In genomic region chr11:23509023-23509422, GRCh38 we compare ENCODE assay signal across 16 cellular contexts.
DNase-seq lines count a peak whose midpoint lies in the region; ATAC-seq, FAIRE-seq and TF ChIP-seq lines count a peak whose summit lies in the region.
"Had no signal": no experiment of that assay in that cellular context is flagged by ENCODE, and none has a peak within 500 bp of the region (broad histone marks: within the 10 kb centered on the region; RNA-seq: fewer than 3 reads in every experiment).

No MANE protein-coding gene starts in this region.

- no peak overlapping the region for H3K4me3 ChIP-seq in astrocyte (ENCODE audit: insufficient read depth, low read depth, low read length)
- H3K4me3 ChIP-seq: heart left ventricle, suprapubic skin had no signal

- DNase-seq in GM04503 (ENCODE audit: low read depth) (peak; percentile 21), astrocyte (ENCODE audit: low read depth) (peak; percentile 90), kidney tubule cell (ENCODE audit: low spot score) (peak; percentile 88), NCI-H774 (lab: John Stamatoyannopoulos, UW) (no peak), cerebellar cortex (ENCODE audit: low spot score) (no peak), GM20000 (ENCODE audit: low spot score) (no peak)
- DNase-seq in stimulated activated CD4-positive, alpha-beta T cell treated with anti-CD3 and anti-CD28 coated beads, Interleukin-4, amount 100 ng/mL, for 1 hour: no peak
- DNase-seq: activated CD8-positive, alpha-beta memory T cell treated with anti-CD3 and anti-CD28 coated beads, Interleukin-2, amount 50 U/mL, for 4 hours; CD4-positive, alpha-beta memory T cell; effector memory CD4-positive, alpha-beta T cell; heart left ventricle; NCI-H2107; nephron progenitor cell had no signal

- H3K79me2 ChIP-seq in astrocyte (ENCODE audit: insufficient read depth, low read length): no peaks in the 10 kb centered on the region

- H3K4me1 ChIP-seq in astrocyte (ENCODE audit: insufficient read depth, low read length): peaks cover 3% of the 10 kb centered on the region
- H3K4me1 ChIP-seq: heart left ventricle, suprapubic skin had no signal

- H3K27me3 Mint-ChIP-seq in astrocyte (ENCODE audit: low read depth, unreplicated experiment): no peaks in the 10 kb centered on the region
- H3K27me3 Mint-ChIP-seq: CD4-positive, alpha-beta memory T cell had no signal

- no peaks in the 10 kb centered on the region for H3K9me3 Mint-ChIP-seq in astrocyte (ENCODE audit: unreplicated experiment)
- H3K9me3 Mint-ChIP-seq: nephron progenitor cell had no signal

- H3K36me3 ChIP-seq in astrocyte (ENCODE audit: insufficient read depth, low read length): no peaks in the 10 kb centered on the region
- H3K36me3 ChIP-seq: heart left ventricle, suprapubic skin had no signal

- H3K27ac Mint-ChIP-seq in astrocyte (ENCODE audit: unreplicated experiment): no peak overlapping the region
- H3K27ac Mint-ChIP-seq: CD4-positive, alpha-beta memory T cell had no signal

- ATAC-seq in HG02759 (IDR thresholded peaks at IDR 0.05; ENCODE audit: unreplicated experiment): peak; percentile 67
- ATAC-seq: heart left ventricle had no signal

- H3K36me3 Mint-ChIP-seq in astrocyte (ENCODE audit: low read depth, unreplicated experiment): no peaks in the 10 kb centered on the region
- H3K36me3 Mint-ChIP-seq: CD4-positive, alpha-beta memory T cell had no signal

- no peaks in the 10 kb centered on the region for H3K9me3 ChIP-seq in astrocyte (ENCODE audit: insufficient read depth, low read depth, low read length)
- H3K9me3 ChIP-seq: heart left ventricle, suprapubic skin had no signal

- H3K4me3 Mint-ChIP-seq in astrocyte (ENCODE audit: unreplicated experiment): no peak overlapping the region
- H3K4me3 Mint-ChIP-seq: CD4-positive, alpha-beta memory T cell; nephron progenitor cell had no signal

- H3K27ac ChIP-seq in astrocyte (ENCODE audit: low read depth, low read length): no peak overlapping the region
- H3K27ac ChIP-seq: heart left ventricle, suprapubic skin, VCaP had no signal

- peaks cover 2% of the 10 kb centered on the region for H3K4me1 Mint-ChIP-seq in astrocyte (ENCODE audit: low read depth, unreplicated experiment)
- H3K4me1 Mint-ChIP-seq: CD4-positive, alpha-beta memory T cell; nephron progenitor cell had no signal

- no peak overlapping the region for H3K9ac ChIP-seq in astrocyte (ENCODE audit: low read length)

- peak; percentile 9 for FAIRE-seq in astrocyte (lab: Jason Lieb, UNC)

- no peak overlapping the region for H3K4me2 ChIP-seq in astrocyte (ENCODE audit: low read length)

- H4K20me1 ChIP-seq in astrocyte (ENCODE audit: insufficient read depth, low read length): no peaks in the 10 kb centered on the region

- no peak overlapping the region for H2AFZ ChIP-seq in astrocyte (ENCODE audit: low read depth, low read length)

- H3K27me3 ChIP-seq in astrocyte (ENCODE audit: insufficient read depth, low read length): no peaks in the 10 kb centered on the region
- H3K27me3 ChIP-seq: suprapubic skin had no signal

- TF ChIP-seq CTCF in astrocyte (IDR thresholded peaks at IDR 0.05; ENCODE audit: insufficient read depth, low read depth, low read length): no peak
- TF ChIP-seq CTCF in GM20000 (IDR thresholded peaks at IDR 0.05; ENCODE audit: extremely low read depth, missing control alignments): no peak

Comparison
In these comparisons a context has a peak if more than half of its experiments do, and no peak if none do; other contexts are left out.
1. DNase-seq: peak in GM04503 (single experiment), astrocyte (single experiment) and kidney tubule cell (single experiment); none in NCI-H774 (single experiment), stimulated activated CD4-positive, alpha-beta T cell treated with anti-CD3 and anti-CD28 coated beads, Interleukin-4, amount 100 ng/mL, for 1 hour (single experiment), cerebellar cortex (single experiment) and GM20000 (single experiment).